8 cellular contexts compared by ENCODE assay signal in genomic region chr7:1158203-1159126, GRCh38. TPM values are rescaled to one million over a fixed set of nuclear protein-coding genes. Genes with fewer than 3 reads are reported as not detected.
A peak's percentile ranks its signal among the peaks of the same experiment; 100 is the strongest.
DNase-seq lines count a peak whose midpoint lies in the region; ATAC-seq and TF ChIP-seq lines count a peak whose summit lies in the region.

No MANE protein-coding gene starts in this region.

- CTCF ChIA-PET in naive thymus-derived CD4-positive, alpha-beta T cell (lab: Charles Lee), result interaction anchor here (0.8 kb wide), 2 partner anchors 17 to 19 kb away, joined by 3 to 4 read pairs; no protein-coding TSS in a partner anchor

- H3K4me1 ChIP-seq in naive thymus-derived CD4-positive, alpha-beta T cell (ENCODE audit: control insufficient read depth in 2 of 2, insufficient read depth in 2 of 2, low read length in 2 of 2), result peaks cover 13 to 18% of the 10 kb centered on the region in 2 donors

- DNase-seq in AG10803 (ENCODE audit: low read depth), result no peak
- no peak for DNase-seq in MG63
- DNase-seq in naive thymus-derived CD4-positive, alpha-beta T cell, result no peak
- DNase-seq in NCI-H524 (lab: John Stamatoyannopoulos, UW), result no peak
- DNase-seq in NCI-H1105 treated with DMSO at 0.1 percent for 48 hours (lab: John Stamatoyannopoulos, UW), result no peak
- DNase-seq in NCI-H2029 (lab: John Stamatoyannopoulos, UW), result no peak

- H3K4me1 Mint-ChIP-seq in naive thymus-derived CD4-positive, alpha-beta T cell, result peaks cover 16 to 35% (median 28%) of the 10 kb centered on the region in 7 donors

- intact Hi-C loops in naive thymus-derived CD4-positive, alpha-beta T cell (cut with micrococcal nuclease), result no loop called here

- H3K9me3 Mint-ChIP-seq in naive thymus-derived CD4-positive, alpha-beta T cell, result no peaks in the 10 kb centered on the region

- H3K27ac Mint-ChIP-seq in naive thymus-derived CD4-positive, alpha-beta T cell, result peak overlapping the region; percentile 15 to 92 (median 87)

- H3K9me3 ChIP-seq in MG63, result no peaks in the 10 kb centered on the region
- H3K9me3 ChIP-seq in naive thymus-derived CD4-positive, alpha-beta T cell (ENCODE audit: control insufficient read depth in 2 of 3, low read length in 3 of 3), result no peaks in the 10 kb centered on the region

- POLR2A ChIA-PET in naive thymus-derived CD4-positive, alpha-beta T cell (lab: Charles Lee), result interaction anchor here (0.6 to 2.8 kb wide), 4 partner anchors 11 to 1673 kb away, joined by 3 to 12 read pairs (median 4); a partner anchor contains a TSS

- no peak for TF ChIP-seq CTCF in AG10803 (conservative IDR thresholded peaks at IDR 0.05; ENCODE audit: low read length)

- no peaks in the 10 kb centered on the region for H3K27me3 Mint-ChIP-seq in naive thymus-derived CD4-positive, alpha-beta T cell

- peaks cover 0 to 19% (median 4%) of the 10 kb centered on the region in 5 donors for H3K36me3 Mint-ChIP-seq in naive thymus-derived CD4-positive, alpha-beta T cell

- H3K27me3 ChIP-seq in MG63, result no peaks in the 10 kb centered on the region
- no peaks in the 10 kb centered on the region for H3K27me3 ChIP-seq in naive thymus-derived CD4-positive, alpha-beta T cell (ENCODE audit: control insufficient read depth in 2 of 2, insufficient read depth in 2 of 2, low read length in 2 of 2)

- peak overlapping the region; percentile 72 to 94 (median 84) for H3K4me3 Mint-ChIP-seq in naive thymus-derived CD4-positive, alpha-beta T cell

- H3K36me3 ChIP-seq in MG63, result peaks cover 49% of the 10 kb centered on the region
- H3K36me3 ChIP-seq in naive thymus-derived CD4-positive, alpha-beta T cell (ENCODE audit: control insufficient read depth in 2 of 3, insufficient read depth in 3 of 3, low read length in 3 of 3), result peaks cover 6 to 48% (median 18%) of the 10 kb centered on the region in 3 experiments

- H3K27ac ChIP-seq in cingulate gyrus (ENCODE audit: low read depth, low read length), result peak overlapping the region; percentile 29
- peak overlapping the region; percentile 96 for H3K27ac ChIP-seq in naive thymus-derived CD4-positive, alpha-beta T cell (ENCODE audit: low read depth, low read length)

- H3K4me3 ChIP-seq in AG10803 (ENCODE audit: low read length), result peak overlapping the region; percentile 71
- H3K4me3 ChIP-seq in MG63, result peak overlapping the region; percentile 62
- peak overlapping the region; percentile 97 for H3K4me3 ChIP-seq in naive thymus-derived CD4-positive, alpha-beta T cell (ENCODE audit: low read length)

- ATAC-seq in naive thymus-derived CD4-positive, alpha-beta T cell, result no peak
- no peak for ATAC-seq in GM19328 (IDR thresholded peaks at IDR 0.05; ENCODE audit: unreplicated experiment)

RNA-seq across cellular contexts. Expression of gene ZFAND2A, which starts 1.5 kb away (rescaled TPM):
- 49.9 and 71.8 TPM in 2 replicates for total RNA-seq in MG63 (2014; rRNA removed; shearing (Covaris generic); ENCODE audit: low replicate concordance)
- 10 to 100 TPM; 21.2 to 74.5 (median 38.6) TPM for total RNA-seq in naive thymus-derived CD4-positive, alpha-beta T cell
- polyA plus RNA-seq in naive thymus-derived CD4-positive, alpha-beta T cell, result 10 to 100 TPM; 43.2 to 51.7 TPM
